In the genomic region with DNA sequence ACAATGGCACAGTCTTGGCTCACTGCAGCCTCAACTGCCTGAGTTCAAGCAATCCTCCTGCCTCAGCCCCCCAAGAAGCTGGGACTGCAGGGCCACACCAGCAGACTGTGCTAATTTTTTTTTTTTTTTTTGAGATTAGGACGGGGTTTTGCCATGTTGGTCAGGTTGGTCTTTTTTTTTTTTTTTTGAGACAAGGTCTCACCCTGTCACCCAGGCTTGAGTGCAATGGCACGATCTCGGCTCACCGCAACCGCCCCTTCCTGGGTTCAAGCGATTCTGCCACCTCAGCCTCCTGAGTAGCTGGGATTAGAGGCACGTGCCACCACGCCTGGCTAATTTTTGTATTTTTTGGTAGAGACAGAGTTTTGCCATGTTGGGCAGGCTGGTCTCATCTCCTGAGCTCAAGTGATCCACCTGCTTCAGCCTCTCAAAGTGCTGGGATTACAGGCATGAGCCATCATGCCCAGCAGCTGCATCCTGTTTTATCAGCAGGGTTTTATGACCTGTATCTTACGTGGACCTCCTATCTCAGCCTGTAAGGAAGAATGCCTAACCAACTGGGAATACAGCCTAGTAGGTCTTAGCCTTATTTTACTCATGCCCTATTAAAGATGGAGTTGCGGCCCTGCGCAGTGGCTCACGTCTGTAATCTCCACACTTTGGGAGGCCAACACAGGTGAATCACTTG, we compare ENCODE assay signal across 13 cellular contexts.
"Had no signal": no experiment of that assay in that cellular context is flagged by ENCODE, and none has a peak within 500 bp of the region (broad histone marks: within the 10 kb centered on the region; RNA-seq: fewer than 3 reads in every experiment).

No MANE protein-coding gene starts in this region.

- H3K4me1 ChIP-seq: sigmoid colon, suprapubic skin had no signal

- H3K27me3 ChIP-seq: cardiac muscle cell, gastrocnemius medialis, heart right ventricle, sigmoid colon, suprapubic skin, upper lobe of left lung had no signal

- ATAC-seq: activated CD8-positive, alpha-beta T cell treated with anti-CD3 and anti-CD28 coated beads, Interleukin-2, amount 10 ng/mL, durations not matched to agents 7 days and 5 days; gastrocnemius medialis; heart right ventricle had no signal

- DNase-seq: activated CD8-positive, alpha-beta memory T cell treated with anti-CD3 and anti-CD28 coated beads, Interleukin-2, amount 50 U/mL, for 48 hours; activated CD8-positive, alpha-beta T cell treated with anti-CD3 and anti-CD28 coated beads, Interleukin-2, amount 10 ng/mL, durations not matched to agents 7 days and 5 days; activated naive CD4-positive, alpha-beta T cell; gastrocnemius medialis; heart right ventricle; mesendoderm; sigmoid colon; stimulated activated CD4-positive, alpha-beta T cell treated with anti-CD3 and anti-CD28 coated beads, Interleukin-12 subunit alpha, Interleukin-12 subunit beta, amount 100 ng/mL, for 4 hours; stimulated activated naive CD4-positive, alpha-beta T cell treated with Interleukin-2 at 50 U/mL for 16 hours; upper lobe of left lung had no signal

- H3K27ac ChIP-seq: cardiac muscle cell, gastrocnemius medialis, heart right ventricle, sigmoid colon, suprapubic skin, upper lobe of left lung, VCaP had no signal
